ENCODE assay signal across 21 cellular contexts in the genomic region with DNA sequence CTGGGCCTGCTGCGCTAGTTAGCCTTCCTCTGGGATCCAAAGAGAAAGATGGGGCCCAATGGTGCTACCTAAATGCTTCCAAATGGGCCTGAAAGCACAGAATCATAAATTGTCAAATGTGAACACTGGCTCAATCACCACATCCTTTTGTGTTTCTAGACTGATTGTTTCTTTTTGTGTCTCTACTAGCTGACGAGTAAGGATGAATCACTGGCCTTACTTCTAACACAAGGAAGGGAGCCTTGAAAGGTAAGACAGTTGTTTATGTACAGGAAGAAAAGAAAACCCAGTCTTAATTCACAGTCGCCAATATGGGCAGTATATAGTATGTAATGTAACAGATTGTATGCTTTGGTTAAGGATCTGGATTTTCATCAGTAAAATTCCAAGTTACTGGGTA.
"Had no signal": no experiment of that assay in that cellular context is flagged by ENCODE, and none has a peak within 500 bp of the region (broad histone marks: within the 10 kb centered on the region; RNA-seq: fewer than 3 reads in every experiment).

No MANE protein-coding gene starts in this region.

- H3K36me3 Mint-ChIP-seq: natural killer cell had no signal

- H3K9me3 ChIP-seq: ascending aorta, neutrophil, suprapubic skin had no signal

- H3K27ac Mint-ChIP-seq: activated CD4-positive, alpha-beta T cell treated with anti-CD3 and anti-CD28 coated beads for 36 hours; activated CD8-positive, alpha-beta T cell treated with anti-CD3 and anti-CD28 coated beads for 36 hours; dendritic cell treated with granulocyte-macrophage colony-stimulating factor and Interleukin-4, amounts not matched to agents 40 ng/mL and 50 ng/mL, for 4 days; progenitor cell of endocrine pancreas had no signal

- H3K4me1 Mint-ChIP-seq: activated CD4-positive, alpha-beta T cell treated with anti-CD3 and anti-CD28 coated beads for 36 hours had no signal

- H3K27me3 Mint-ChIP-seq: activated CD4-positive, alpha-beta T cell treated with anti-CD3 and anti-CD28 coated beads for 36 hours; activated CD8-positive, alpha-beta T cell treated with anti-CD3 and anti-CD28 coated beads for 36 hours; dendritic cell treated with granulocyte-macrophage colony-stimulating factor and Interleukin-4, amounts not matched to agents 40 ng/mL and 50 ng/mL, for 4 days; progenitor cell of endocrine pancreas had no signal

- H3K4me1 ChIP-seq: ascending aorta, breast epithelium, left ventricle myocardium inferior, suprapubic skin had no signal

- ATAC-seq: activated CD4-positive, alpha-beta T cell treated with anti-CD3 and anti-CD28 coated beads for 36 hours; activated CD8-positive, alpha-beta T cell treated with anti-CD3 and anti-CD28 coated beads for 36 hours; natural killer cell; right cardiac atrium; stimulated activated naive CD8-positive, alpha-beta T cell treated with anti-CD3 and anti-CD28 coated beads, Interleukin-15, Interleukin-2, amounts not matched to agents 100 U/mL and 50 U/mL, for 24 hours had no signal

- H3K27ac ChIP-seq: ascending aorta, breast epithelium, left ventricle myocardium inferior, neutrophil, suprapubic skin had no signal

- H3K36me3 ChIP-seq: ascending aorta, breast epithelium, left ventricle myocardium inferior, neutrophil, suprapubic skin had no signal

- H3K4me3 ChIP-seq: ascending aorta, breast epithelium, left ventricle myocardium inferior, suprapubic skin had no signal

- H3K4me3 Mint-ChIP-seq: activated CD4-positive, alpha-beta T cell treated with anti-CD3 and anti-CD28 coated beads for 36 hours; activated CD8-positive, alpha-beta T cell treated with anti-CD3 and anti-CD28 coated beads for 36 hours; dendritic cell treated with granulocyte-macrophage colony-stimulating factor and Interleukin-4, amounts not matched to agents 40 ng/mL and 50 ng/mL, for 4 days; natural killer cell had no signal

- DNase-seq: activated CD4-positive, alpha-beta T cell treated with anti-CD3 and anti-CD28 coated beads for 36 hours; activated CD8-positive, alpha-beta T cell treated with anti-CD3 and anti-CD28 coated beads for 36 hours; activated naive CD4-positive, alpha-beta T cell; activated T-cell treated with anti-CD3 and anti-CD28 coated beads, Interleukin-2, amount 50 U/mL, for 48 hours; effector memory CD4-positive, alpha-beta T cell; islet precursor cell; left ventricle myocardium inferior; mesenchymal stem cell; natural killer cell; right cardiac atrium; small intestine; stimulated activated CD4-positive, alpha-beta T cell treated with anti-CD3 and anti-CD28 coated beads, Interleukin-4, amount 100 ng/mL, for 24 hours; stimulated activated naive CD8-positive, alpha-beta T cell treated with anti-CD3 and anti-CD28 coated beads, Interleukin-15, Interleukin-2, amounts not matched to agents 100 U/mL and 50 U/mL, for 24 hours; T-helper 2 cell; trophoblast cell had no signal

- H3K9me3 Mint-ChIP-seq: activated CD8-positive, alpha-beta T cell treated with anti-CD3 and anti-CD28 coated beads for 36 hours had no signal

- FAIRE-seq: small intestine had no signal

- H3K27me3 ChIP-seq: ascending aorta, breast epithelium, neutrophil, suprapubic skin had no signal
